In genomic region chr20:62381842-62382241, GRCh38 we compare ENCODE assay signal across 18 cellular contexts. TPM values are rescaled to one million over a fixed set of nuclear protein-coding genes. Genes with fewer than 3 reads are reported as not detected.
A peak's percentile ranks its signal among the peaks of the same experiment; 100 is the strongest.
DNase-seq lines count a peak whose midpoint lies in the region; ATAC-seq and TF ChIP-seq lines count a peak whose summit lies in the region.
"Had no signal": no experiment of that assay in that cellular context is flagged by ENCODE, and none has a peak within 500 bp of the region (broad histone marks: within the 10 kb centered on the region; RNA-seq: fewer than 3 reads in every experiment).

No MANE protein-coding gene starts in this region.

- in situ Hi-C loops in Panc1 (cut with HindIII; ENCODE audit: low pct_unique_long_range_greater_than_20kb, low sequenced_read_pairs): no loop called here

- POLR2A ChIA-PET in Panc1 (lab: Charles Lee): no interaction called here

- TF ChIP-seq CTCF in Calu3 (IDR thresholded peaks at IDR 0.05; ENCODE audit: unreplicated experiment) (no peak), Panc1 (IDR thresholded peaks at IDR 0.05) (no peak), gastroesophageal sphincter (IDR thresholded peaks at IDR 0.05) (no peak), ascending aorta (IDR thresholded peaks at IDR 0.05) (no peak)

- BruUV-seq in Calu3 (replicated peaks; lab: Mats Ljungman, UMichigan) (no TSS peak), Panc1 (replicated peaks; lab: Mats Ljungman, UMichigan) (no TSS peak)

- WGBS in gastroesophageal sphincter (ENCODE audit: low coverage in 1 of 2), 2 donors: 94 to 95% methylated on average over 2 to 6 of the region's 6 CpGs

- H3K9me3 ChIP-seq in Panc1 (ENCODE audit: control insufficient read depth, insufficient read depth, low read depth, low read length): no peaks in the 10 kb centered on the region
- H3K9me3 ChIP-seq in gastroesophageal sphincter: no peaks in the 10 kb centered on the region
- no peaks in the 10 kb centered on the region for H3K9me3 ChIP-seq in ascending aorta

- H3K36me3 ChIP-seq in Panc1 (ENCODE audit: control insufficient read depth, insufficient read depth, low read length) (peaks cover 3% of the 10 kb centered on the region; the same call in 1 of the 2 replicates), gastroesophageal sphincter (no peaks in the 10 kb centered on the region), ascending aorta (no peaks in the 10 kb centered on the region)

- H3K27me3 Mint-ChIP-seq in Calu3 (ENCODE audit: unreplicated experiment): no peaks in the 10 kb centered on the region

- H3K9me3 Mint-ChIP-seq in Calu3 (ENCODE audit: low read depth, unreplicated experiment): peaks cover 5% of the 10 kb centered on the region

- H3K4me3 ChIP-seq in Panc1 (ENCODE audit: low read depth in 2 of 2, low read length in 2 of 2) (no peak overlapping the region), gastroesophageal sphincter (no peak overlapping the region), skin epidermis (no peak overlapping the region), ascending aorta (no peak overlapping the region)

- TF ChIP-seq EP300 in gastroesophageal sphincter (IDR thresholded peaks at IDR 0.05): no peak

- no peak for DNase-seq in Calu3
- no peak for DNase-seq in Panc1 (ENCODE audit: low read depth, low spot score)
- no peak for DNase-seq in C1 segment of cervical spinal cord (lab: John Stamatoyannopoulos, UW)
- DNase-seq in anterior cingulate cortex (lab: John Stamatoyannopoulos, UW): no peak
- DNase-seq in ascending aorta (ENCODE audit: low spot score in 2 of 2): no peak
- DNase-seq: activated CD8-positive, alpha-beta memory T cell treated with anti-CD3 and anti-CD28 coated beads, Interleukin-2, amount 50 U/mL, for 48 hours; cortex of kidney; GDM1; H9; midbrain; MM.1S; NCI-H2107; NK-92 treated with Interleukin-12 subunit alpha and Interleukin-12 subunit beta, amount 100 ng/mL, for 24 hours; stimulated activated CD4-positive, alpha-beta T cell treated with anti-CD3 and anti-CD28 coated beads, Interleukin-1b, Interleukin-23, amount 100 ng/mL, for 48 hours had no signal

- H3K27ac ChIP-seq in Panc1 (ENCODE audit: low read length): peak overlapping the region; percentile 69
- peak overlapping the region in 3 of 4 donors; percentile 62 to 71 (median 64) for H3K27ac ChIP-seq in gastroesophageal sphincter
- H3K27ac ChIP-seq in skin epidermis: peak overlapping the region in 14 of 21 experiments; percentile 36 to 83 (median 67)
- H3K27ac ChIP-seq in ascending aorta: peak overlapping the region in 1 of 2 donors; percentile 47

- intact Hi-C loops in Calu3 (cut with micrococcal nuclease; ENCODE audit: unreplicated experiment) (loop anchor here (1.0 kb wide), 1 partner anchor 80 kb away; the partner anchor contains the start of gene ADRM1), Panc1 (cut with micrococcal nuclease; ENCODE audit: unreplicated experiment) (loop anchor here (5.0 kb wide), 2 partner anchors 40 to 80 kb away; partner anchors contain the start of gene ADRM1), ascending aorta (cut with DNase I) (loop anchor here (1.0 to 10.0 kb wide), 2 partner anchors 80 to 197 kb away; partner anchors contain the start of genes ADRM1 and MTG2)

- no peaks in the 10 kb centered on the region for H3K27me3 ChIP-seq in Panc1 (ENCODE audit: control insufficient read depth, insufficient read depth, low read length)
- H3K27me3 ChIP-seq in gastroesophageal sphincter: no peaks in the 10 kb centered on the region
- no peaks in the 10 kb centered on the region for H3K27me3 ChIP-seq in ascending aorta

- CTCF ChIA-PET in Calu3 (lab: Charles Lee): interaction anchor here (0.5 to 1.9 kb wide), 12 partner anchors 12 to 275 kb away, joined by 3 to 44 read pairs (median 12); partner anchors contain the start of genes ADRM1 and RBBP8NL
- CTCF ChIA-PET in Panc1 (lab: Charles Lee): interaction anchor here (1.2 to 1.4 kb wide), 3 partner anchors 10 to 76 kb away, joined by 4 to 7 read pairs (median 4); no protein-coding TSS in a partner anchor

- H3K4me3 Mint-ChIP-seq in Calu3 (ENCODE audit: low read depth, unreplicated experiment): peak overlapping the region; percentile 0

- H3K36me3 Mint-ChIP-seq in Calu3 (ENCODE audit: insufficient read depth, unreplicated experiment): peaks cover 72% of the 10 kb centered on the region

- no peak for ATAC-seq in Panc1
- ATAC-seq in gastroesophageal sphincter: no peak
- no peak for ATAC-seq in GM21447 (IDR thresholded peaks at IDR 0.05; ENCODE audit: unreplicated experiment)

- peak overlapping the region; percentile 41 for H3K27ac Mint-ChIP-seq in Calu3 (ENCODE audit: unreplicated experiment)
- H3K27ac Mint-ChIP-seq: H9 had no signal

- peaks cover 42% of the 10 kb centered on the region for H3K4me1 Mint-ChIP-seq in Calu3 (ENCODE audit: low read depth, unreplicated experiment)

- H3K4me1 ChIP-seq in Panc1 (ENCODE audit: control insufficient read depth, insufficient read depth, low read length): peaks cover 38% of the 10 kb centered on the region
- peaks cover 3 to 65% (median 27%) of the 10 kb centered on the region in 3 donors for H3K4me1 ChIP-seq in gastroesophageal sphincter
- peaks cover 16 to 25% of the 10 kb centered on the region in 2 donors for H3K4me1 ChIP-seq in ascending aorta

- no peak for TF ChIP-seq POLR2A in gastroesophageal sphincter (IDR thresholded peaks at IDR 0.05)

RNA-seq across cellular contexts. Expression of gene RPS21, which starts 5.1 kb away (rescaled TPM):
- 1,920 and 1,936 TPM in 2 replicates for total RNA-seq in Calu3 (2022)
- total RNA-seq in Panc1 (2021; ENCODE audit: unreplicated experiment): 1,761 TPM
- polyA plus RNA-seq in Panc1 (2012; ENCODE audit: insufficient read length): 4,052 TPM
- 1,000 to 10,000 TPM in 3 of 4 donors, 100 to 1,000 TPM in 1; 383 to 2,881 (median 2,372) TPM for total RNA-seq in gastroesophageal sphincter
- 1,828 TPM for total RNA-seq in ascending aorta

RNA-seq across cellular contexts. Expression of gene LAMA5, which starts 14.7 kb away (rescaled TPM):
- total RNA-seq in Calu3 (2022) (740 and 763 TPM in 2 replicates), Panc1 (2021; ENCODE audit: unreplicated experiment) (497 TPM), gastroesophageal sphincter (100 to 1,000 TPM in 3 of 4 donors, 10 to 100 TPM in 1; 58.6 to 259 (median 172) TPM), ascending aorta (469 TPM)
- 508 TPM for polyA plus RNA-seq in Panc1 (2012; ENCODE audit: insufficient read length)

RNA-seq across cellular contexts. Expression of gene CABLES2, which starts 25.2 kb away (rescaled TPM):
- total RNA-seq in Calu3 (2022) (12.2 and 13.6 TPM in 2 replicates), Panc1 (2021; ENCODE audit: unreplicated experiment) (9.8 TPM), gastroesophageal sphincter (1 to 10 TPM; 2.7 to 9.8 (median 3.8) TPM), ascending aorta (0.43 TPM)
- polyA plus RNA-seq in Panc1 (2012; ENCODE audit: insufficient read length): 12.0 TPM

RNA-seq across cellular contexts. Expression of gene RBBP8NL, which starts 45.5 kb away (rescaled TPM):
- total RNA-seq in Calu3 (2022): 6.2 and 6.4 TPM in 2 replicates
- total RNA-seq in Panc1 (2021; ENCODE audit: unreplicated experiment): not detected
- not detected for polyA plus RNA-seq in Panc1 (2012; ENCODE audit: insufficient read length)
- total RNA-seq in gastroesophageal sphincter: under 1 TPM in 1 of 4 donors, not detected in 3; 0.20 TPM
- total RNA-seq in ascending aorta: not detected
- total RNA-seq: posterior vena cava had no signal
